In the genomic region with DNA sequence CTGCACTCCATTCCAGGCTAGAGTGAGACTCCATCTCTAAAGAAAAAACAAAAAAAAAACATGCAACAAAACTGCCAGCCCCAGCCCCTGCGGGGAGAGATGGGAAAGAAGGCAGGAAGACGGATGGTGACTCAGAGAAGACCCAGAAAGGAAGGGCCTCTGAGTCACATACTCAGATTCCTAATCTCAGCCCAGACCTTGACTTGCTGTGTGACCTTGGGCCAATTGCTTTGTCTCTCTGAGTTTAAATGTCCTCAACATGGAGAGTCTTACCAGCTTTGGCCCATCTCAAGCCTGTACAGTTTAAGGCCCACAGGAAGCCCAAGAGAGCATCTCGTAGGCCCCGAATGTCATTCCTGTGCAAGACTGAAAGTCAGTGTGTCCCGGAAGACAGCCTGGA, we compare ENCODE assay signal across 13 cellular contexts.
DNase-seq lines count a peak whose midpoint lies in the region; ATAC-seq and TF ChIP-seq lines count a peak whose summit lies in the region.
"Had no signal": no experiment of that assay in that cellular context is flagged by ENCODE, and none has a peak within 500 bp of the region (broad histone marks: within the 10 kb centered on the region; RNA-seq: fewer than 3 reads in every experiment).

No MANE protein-coding gene starts in this region.

- no peaks in the 10 kb centered on the region for H3F3A ChIP-seq in MM.1S (ENCODE audit: insufficient read depth, low read length)

- H3K79me2 ChIP-seq in fibroblast of lung (ENCODE audit: control insufficient read depth, insufficient read depth, low read length) (no peaks in the 10 kb centered on the region), MM.1S (ENCODE audit: low read length) (no peaks in the 10 kb centered on the region)

- H3K9me2 ChIP-seq in MM.1S (replicated peaks; ENCODE audit: insufficient read depth, low read length) = no peaks in the 10 kb centered on the region

- H3K4me3 ChIP-seq in RWPE2 (ENCODE audit: severe bottlenecking) (no peak overlapping the region), fibroblast of lung (replicated peaks in 1 of 4; ENCODE audit: control extremely low read depth in 1 of 4, insufficient read depth in 1 of 4, low read depth in 3 of 4, low read length in 4 of 4) (no peak overlapping the region), MM.1S (ENCODE audit: low read length) (no peak overlapping the region)
- H3K4me3 ChIP-seq: ascending aorta, spleen had no signal

- ATAC-seq in RWPE2 (ENCODE audit: low read depth) = peak; percentile 86

- no peak overlapping the region for H3K9ac ChIP-seq in fibroblast of lung (ENCODE audit: insufficient read depth, low read length)
- no peak overlapping the region for H3K9ac ChIP-seq in MM.1S (ENCODE audit: low read length)

- no peaks in the 10 kb centered on the region for H3K9me3 ChIP-seq in RWPE2 (ENCODE audit: severe bottlenecking)
- no peaks in the 10 kb centered on the region for H3K9me3 ChIP-seq in fibroblast of lung (ENCODE audit: control insufficient read depth, insufficient read depth, low read depth, low read length)
- no peaks in the 10 kb centered on the region for H3K9me3 ChIP-seq in MM.1S (replicated peaks; ENCODE audit: insufficient read depth, low read length)
- H3K9me3 ChIP-seq: ascending aorta, spleen had no signal

- DNase-seq in stimulated activated CD4-positive, alpha-beta T cell treated with anti-CD3 and anti-CD28 coated beads, Interleukin-4, amount 100 ng/mL, for 24 hours = peak; percentile 6
- DNase-seq in stimulated activated CD4-positive, alpha-beta T cell treated with anti-CD3 and anti-CD28 coated beads, Interleukin-4, amount 100 ng/mL, for 4 hours = no peak
- DNase-seq in RWPE2 (ENCODE audit: low spot score) (no peak), fibroblast of lung (ENCODE audit: low read depth in 2 of 2) (peak; percentile 34 to 82), MM.1S (no peak), NCI-H524 (lab: John Stamatoyannopoulos, UW) (no peak), cerebellar cortex (ENCODE audit: low spot score) (no peak), GOT3 (lab: John Stamatoyannopoulos, UW) (no peak)
- DNase-seq: CD4-positive, alpha-beta memory T cell; NCI-H748 treated with DMSO at 0.1 percent for 48 hours; spleen had no signal

- no peak overlapping the region for H2AFZ ChIP-seq in fibroblast of lung (ENCODE audit: low read length)
- no peak overlapping the region for H2AFZ ChIP-seq in MM.1S (ENCODE audit: low read length)

- no peaks in the 10 kb centered on the region for H3K27me3 ChIP-seq in RWPE2 (ENCODE audit: insufficient read depth, poor library complexity, severe bottlenecking)
- H3K27me3 ChIP-seq in fibroblast of lung (ENCODE audit: control insufficient read depth, insufficient read depth, low read length) = peaks cover 4% of the 10 kb centered on the region
- no peaks in the 10 kb centered on the region for H3K27me3 ChIP-seq in MM.1S (replicated peaks; ENCODE audit: insufficient read depth, low read length)
- H3K27me3 ChIP-seq: ascending aorta had no signal

- H3K4me1 ChIP-seq in RWPE2 (ENCODE audit: insufficient read depth, poor library complexity, severe bottlenecking) (peaks cover 35% of the 10 kb centered on the region), fibroblast of lung (ENCODE audit: control insufficient read depth, extremely low read depth, insufficient read depth, low read length) (peaks cover 2% of the 10 kb centered on the region), MM.1S (ENCODE audit: low read length) (no peaks in the 10 kb centered on the region)
- H3K4me1 ChIP-seq: ascending aorta had no signal

- TF ChIP-seq CTCF in RWPE2 (IDR thresholded peaks at IDR 0.05; ENCODE audit: poor library complexity, severe bottlenecking) (no peak), fibroblast of lung (conservative IDR thresholded peaks at IDR 0.05 in 1 of 2, IDR thresholded peaks at IDR 0.05 in 1 of 2; ENCODE audit: low read depth in 1 of 2, low read length in 2 of 2) (no peak), MM.1S (IDR thresholded peaks at IDR 0.05; ENCODE audit: low read length) (no peak)

- H4K20me1 ChIP-seq in fibroblast of lung (ENCODE audit: control insufficient read depth, extremely low read depth, insufficient read depth, low read length) (no peaks in the 10 kb centered on the region), MM.1S (ENCODE audit: insufficient read depth, low read length) (no peaks in the 10 kb centered on the region)

- H3K4me2 ChIP-seq in fibroblast of lung (ENCODE audit: extremely low read depth, insufficient read depth, low read length) (no peak overlapping the region), MM.1S (ENCODE audit: low read depth, low read length) (no peak overlapping the region)

- H3K36me3 ChIP-seq in RWPE2 (ENCODE audit: low read depth) = no peaks in the 10 kb centered on the region
- H3K36me3 ChIP-seq in fibroblast of lung (ENCODE audit: control insufficient read depth, insufficient read depth, low read length) = no peaks in the 10 kb centered on the region
- H3K36me3 ChIP-seq in MM.1S (replicated peaks; ENCODE audit: insufficient read depth, low read length) = no peaks in the 10 kb centered on the region
- H3K36me3 ChIP-seq: ascending aorta, spleen, WERI-Rb-1 had no signal

- peak overlapping the region; percentile 91 for H3K27ac ChIP-seq in RWPE2 (ENCODE audit: poor library complexity, severe bottlenecking)
- H3K27ac ChIP-seq in fibroblast of lung (ENCODE audit: insufficient read depth, low read length) = no peak overlapping the region
- H3K27ac ChIP-seq in MM.1S (ENCODE audit: low read length) = no peak overlapping the region
- H3K27ac ChIP-seq: ascending aorta, spleen, WERI-Rb-1 had no signal

Comparison
In these comparisons a context has a peak if more than half of its experiments do, and no peak if none do; other contexts are left out.
1. DNase-seq: peak in stimulated activated CD4-positive, alpha-beta T cell treated with anti-CD3 and anti-CD28 coated beads, Interleukin-4, amount 100 ng/mL, for 24 hours (single experiment) and fibroblast of lung (2 of 2); none in stimulated activated CD4-positive, alpha-beta T cell treated with anti-CD3 and anti-CD28 coated beads, Interleukin-4, amount 100 ng/mL, for 4 hours (0 of 2), RWPE2 (single experiment), MM.1S (single experiment), NCI-H524 (0 of 2), cerebellar cortex (single experiment) and GOT3 (single experiment).